ENCODE assay signal across 2 cellular contexts in the genomic region with DNA sequence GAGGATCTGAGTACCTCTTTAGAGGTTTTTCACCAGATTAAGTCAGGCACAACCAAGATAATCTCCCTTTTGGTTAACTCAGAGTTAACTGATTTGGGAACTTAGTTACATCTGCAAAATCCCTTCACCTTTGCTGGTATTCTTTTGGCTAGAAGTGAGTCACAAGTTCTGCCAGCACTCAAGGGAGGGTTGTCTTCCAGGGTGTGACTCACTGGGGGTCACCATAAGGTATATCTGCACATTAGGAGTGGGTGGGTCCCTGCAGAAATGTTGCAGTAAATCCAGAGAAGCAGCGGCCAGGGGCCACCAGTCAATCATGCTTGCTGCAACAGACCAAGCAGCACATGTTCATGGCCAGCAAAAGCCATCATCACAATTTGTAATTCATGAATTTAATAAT.
TF ChIP-seq lines count a peak whose summit lies in the region.

No MANE protein-coding gene starts in this region.

TF ChIP-seq in GM23338, 12 proteins besides CTCF, POLR2A, EP300 and RAD21 (continues in another document):
- no peak for TF ChIP-seq EZH2 (IDR thresholded peaks at IDR 0.05; ENCODE audit: low read depth, unreplicated experiment)
- TF ChIP-seq, protein P1, sequence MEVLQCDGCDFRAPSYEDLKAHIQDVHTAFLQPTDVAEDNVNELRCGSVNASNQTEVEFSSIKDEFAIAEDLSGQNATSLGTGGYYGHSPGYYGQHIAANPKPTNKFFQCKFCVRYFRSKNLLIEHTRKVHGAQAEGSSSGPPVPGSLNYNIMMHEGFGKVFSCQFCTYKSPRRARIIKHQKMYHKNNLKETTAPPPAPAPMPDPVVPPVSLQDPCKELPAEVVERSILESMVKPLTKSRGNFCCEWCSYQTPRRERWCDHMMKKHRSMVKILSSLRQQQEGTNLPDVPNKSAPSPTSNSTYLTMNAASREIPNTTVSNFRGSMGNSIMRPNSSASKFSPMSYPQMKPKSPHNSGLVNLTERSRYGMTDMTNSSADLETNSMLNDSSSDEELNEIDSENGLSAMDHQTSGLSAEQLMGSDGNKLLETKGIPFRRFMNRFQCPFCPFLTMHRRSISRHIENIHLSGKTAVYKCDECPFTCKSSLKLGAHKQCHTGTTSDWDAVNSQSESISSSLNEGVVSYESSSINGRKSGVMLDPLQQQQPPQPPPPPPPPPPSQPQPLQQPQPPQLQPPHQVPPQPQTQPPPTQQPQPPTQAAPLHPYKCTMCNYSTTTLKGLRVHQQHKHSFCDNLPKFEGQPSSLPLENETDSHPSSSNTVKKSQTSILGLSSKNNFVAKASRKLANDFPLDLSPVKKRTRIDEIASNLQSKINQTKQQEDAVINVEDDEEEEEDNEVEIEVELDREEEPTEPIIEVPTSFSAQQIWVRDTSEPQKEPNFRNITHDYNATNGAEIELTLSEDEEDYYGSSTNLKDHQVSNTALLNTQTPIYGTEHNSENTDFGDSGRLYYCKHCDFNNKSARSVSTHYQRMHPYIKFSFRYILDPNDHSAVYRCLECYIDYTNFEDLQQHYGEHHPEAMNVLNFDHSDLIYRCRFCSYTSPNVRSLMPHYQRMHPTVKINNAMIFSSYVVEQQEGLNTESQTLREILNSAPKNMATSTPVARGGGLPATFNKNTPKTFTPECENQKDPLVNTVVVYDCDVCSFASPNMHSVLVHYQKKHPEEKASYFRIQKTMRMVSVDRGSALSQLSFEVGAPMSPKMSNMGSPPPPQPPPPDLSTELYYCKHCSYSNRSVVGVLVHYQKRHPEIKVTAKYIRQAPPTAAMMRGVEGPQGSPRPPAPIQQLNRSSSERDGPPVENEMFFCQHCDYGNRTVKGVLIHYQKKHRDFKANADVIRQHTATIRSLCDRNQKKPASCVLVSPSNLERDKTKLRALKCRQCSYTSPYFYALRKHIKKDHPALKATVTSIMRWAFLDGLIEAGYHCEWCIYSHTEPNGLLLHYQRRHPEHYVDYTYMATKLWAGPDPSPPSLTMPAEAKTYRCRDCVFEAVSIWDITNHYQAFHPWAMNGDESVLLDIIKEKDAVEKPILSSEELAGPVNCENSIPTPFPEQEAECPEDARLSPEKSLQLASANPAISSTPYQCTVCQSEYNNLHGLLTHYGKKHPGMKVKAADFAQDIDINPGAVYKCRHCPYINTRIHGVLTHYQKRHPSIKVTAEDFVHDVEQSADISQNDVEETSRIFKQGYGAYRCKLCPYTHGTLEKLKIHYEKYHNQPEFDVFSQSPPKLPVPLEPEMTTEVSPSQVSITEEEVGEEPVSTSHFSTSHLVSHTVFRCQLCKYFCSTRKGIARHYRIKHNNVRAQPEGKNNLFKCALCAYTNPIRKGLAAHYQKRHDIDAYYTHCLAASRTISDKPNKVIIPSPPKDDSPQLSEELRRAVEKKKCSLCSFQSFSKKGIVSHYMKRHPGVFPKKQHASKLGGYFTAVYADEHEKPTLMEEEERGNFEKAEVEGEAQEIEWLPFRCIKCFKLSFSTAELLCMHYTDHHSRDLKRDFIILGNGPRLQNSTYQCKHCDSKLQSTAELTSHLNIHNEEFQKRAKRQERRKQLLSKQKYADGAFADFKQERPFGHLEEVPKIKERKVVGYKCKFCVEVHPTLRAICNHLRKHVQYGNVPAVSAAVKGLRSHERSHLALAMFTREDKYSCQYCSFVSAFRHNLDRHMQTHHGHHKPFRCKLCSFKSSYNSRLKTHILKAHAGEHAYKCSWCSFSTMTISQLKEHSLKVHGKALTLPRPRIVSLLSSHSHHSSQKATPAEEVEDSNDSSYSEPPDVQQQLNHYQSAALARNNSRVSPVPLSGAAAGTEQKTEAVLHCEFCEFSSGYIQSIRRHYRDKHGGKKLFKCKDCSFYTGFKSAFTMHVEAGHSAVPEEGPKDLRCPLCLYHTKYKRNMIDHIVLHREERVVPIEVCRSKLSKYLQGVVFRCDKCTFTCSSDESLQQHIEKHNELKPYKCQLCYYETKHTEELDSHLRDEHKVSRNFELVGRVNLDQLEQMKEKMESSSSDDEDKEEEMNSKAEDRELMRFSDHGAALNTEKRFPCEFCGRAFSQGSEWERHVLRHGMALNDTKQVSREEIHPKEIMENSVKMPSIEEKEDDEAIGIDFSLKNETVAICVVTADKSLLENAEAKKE (CRISPR knock-in tag; IDR thresholded peaks at IDR 0.05), result no peak
- no peak for TF ChIP-seq ZNF331 (CRISPR knock-in tag; IDR thresholded peaks at IDR 0.05; ENCODE audit: low read depth)
- TF ChIP-seq EZH2phosphoT487 (IDR thresholded peaks at IDR 0.05; ENCODE audit: unreplicated experiment), result no peak
- no peak for TF ChIP-seq JUNB (IDR thresholded peaks at IDR 0.05; ENCODE audit: unreplicated experiment)
- no peak for TF ChIP-seq CREB1 (CRISPR knock-in tag; IDR thresholded peaks at IDR 0.05; ENCODE audit: low read depth)
- TF ChIP-seq POLR2AphosphoS5 (IDR thresholded peaks at IDR 0.05; ENCODE audit: low read depth), result no peak
- TF ChIP-seq STAT1 (IDR thresholded peaks at IDR 0.05; ENCODE audit: unreplicated experiment), result no peak
- TF ChIP-seq, protein P2, sequence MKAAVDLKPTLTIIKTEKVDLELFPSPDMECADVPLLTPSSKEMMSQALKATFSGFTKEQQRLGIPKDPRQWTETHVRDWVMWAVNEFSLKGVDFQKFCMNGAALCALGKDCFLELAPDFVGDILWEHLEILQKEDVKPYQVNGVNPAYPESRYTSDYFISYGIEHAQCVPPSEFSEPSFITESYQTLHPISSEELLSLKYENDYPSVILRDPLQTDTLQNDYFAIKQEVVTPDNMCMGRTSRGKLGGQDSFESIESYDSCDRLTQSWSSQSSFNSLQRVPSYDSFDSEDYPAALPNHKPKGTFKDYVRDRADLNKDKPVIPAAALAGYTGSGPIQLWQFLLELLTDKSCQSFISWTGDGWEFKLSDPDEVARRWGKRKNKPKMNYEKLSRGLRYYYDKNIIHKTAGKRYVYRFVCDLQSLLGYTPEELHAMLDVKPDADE (IDR thresholded peaks at IDR 0.05), result no peak
- no peak for TF ChIP-seq NANOG (IDR thresholded peaks at IDR 0.05; ENCODE audit: borderline replicate concordance)
- no peak for TF ChIP-seq ZNF114 (CRISPR knock-in tag; IDR thresholded peaks at IDR 0.05)

TF ChIP-seq in IMR-90, 13 proteins besides CTCF, POLR2A, EP300 and RAD21:
- TF ChIP-seq FOS (IDR thresholded peaks at IDR 0.05; ENCODE audit: low read depth, low read length) (peak; percentile 60), MAFK (IDR thresholded peaks at IDR 0.05; ENCODE audit: low read depth, low read length) (no peak), USF2 (IDR thresholded peaks at IDR 0.05; ENCODE audit: low read depth, low read length) (no peak)
